Comparison of ENCODE assay signal across 7 cellular contexts in the genomic region with DNA sequence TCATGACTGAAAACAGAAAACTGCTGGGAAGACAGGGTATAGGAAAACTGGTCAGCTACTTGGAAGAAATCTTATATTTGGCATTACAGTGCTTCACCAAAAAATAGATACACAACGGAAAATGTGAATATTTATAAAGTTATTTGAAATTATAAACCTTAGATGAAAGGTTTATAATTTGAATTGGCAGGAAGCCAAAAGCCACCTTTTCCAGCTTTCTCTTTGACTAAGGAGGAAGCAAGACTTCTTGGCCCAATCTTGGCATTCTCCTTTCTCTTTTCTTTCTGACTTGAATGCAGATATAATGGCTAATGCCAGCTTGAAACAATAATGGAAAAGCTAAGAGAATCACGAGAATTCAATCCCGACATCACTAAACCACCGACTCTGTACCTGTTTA.
"Had no signal": no experiment of that assay in that cellular context is flagged by ENCODE, and none has a peak within 500 bp of the region (broad histone marks: within the 10 kb centered on the region; RNA-seq: fewer than 3 reads in every experiment).

No MANE protein-coding gene starts in this region.

- DNase-seq: IMR-90, KBM-7, KG1 had no signal

- ATAC-seq: HepG2 had no signal

- H3K27ac ChIP-seq: HL-60, KMS-11 had no signal

- H3K9ac ChIP-seq: KMS-11 had no signal

- FAIRE-seq: HepG2, HTR-8/SVneo had no signal

- H3K4me2 ChIP-seq: KMS-11 had no signal
